In genomic region chr12:4286228-4286627, GRCh38 we compare ENCODE assay signal across 12 cellular contexts. TPM values are rescaled to one million over a fixed set of nuclear protein-coding genes. Genes with fewer than 3 reads are reported as not detected.
DNase-seq lines count a peak whose midpoint lies in the region; ATAC-seq and TF ChIP-seq lines count a peak whose summit lies in the region.
"Had no signal": no experiment of that assay in that cellular context is flagged by ENCODE, and none has a peak within 500 bp of the region (broad histone marks: within the 10 kb centered on the region; RNA-seq: fewer than 3 reads in every experiment).

No MANE protein-coding gene starts in this region.

- in situ Hi-C loops in GM13976 (cut with MboI; ENCODE audit: low sequenced_read_pairs, unreplicated experiment), result loop anchor here (10.0 to 25.0 kb wide), 2 partner anchors 299 to 401 kb away; no protein-coding TSS in a partner anchor
- in situ Hi-C loops in HAP-1 (cut with MboI; ENCODE audit: low sequenced_read_pairs), result no loop called here

- intact Hi-C loops in CD4-positive, alpha-beta memory T cell (cut with micrococcal nuclease), result no loop called here

- H3K4me3 Mint-ChIP-seq in CD4-positive, alpha-beta memory T cell, result peak overlapping the region in 3 of 8 donors; percentile 15 to 35 (median 21)
- no peak overlapping the region for H3K4me3 Mint-ChIP-seq in GM23338
- H3K4me3 Mint-ChIP-seq in activated T-helper 17 cell treated with anti-CD3 and anti-CD28 coated beads, Interleukin-2, amount 50 U/mL, for 72 hours, result peak overlapping the region; percentile 72
- peak overlapping the region; percentile 38 for H3K4me3 Mint-ChIP-seq in nephron progenitor cell

- H3K36me3 ChIP-seq in CD4-positive, alpha-beta memory T cell (ENCODE audit: insufficient read depth, low read length), result peaks cover 92% of the 10 kb centered on the region
- H3K36me3 ChIP-seq in GM23338 (ENCODE audit: insufficient read depth) (peaks cover 85% of the 10 kb centered on the region), HAP-1 (replicated peaks) (no peaks in the 10 kb centered on the region; the same call in 1 of the 2 replicates)

- H3K27me3 Mint-ChIP-seq in CD4-positive, alpha-beta memory T cell, result no peaks in the 10 kb centered on the region
- peaks cover 32% of the 10 kb centered on the region for H3K27me3 Mint-ChIP-seq in GM23338 (ENCODE audit: insufficient read depth, low read depth, poor library complexity)
- H3K27me3 Mint-ChIP-seq in activated T-helper 17 cell treated with anti-CD3 and anti-CD28 coated beads, Interleukin-2, amount 50 U/mL, for 72 hours, result no peaks in the 10 kb centered on the region
- H3K27me3 Mint-ChIP-seq in nephron progenitor cell (ENCODE audit: low read depth, poor library complexity), result no peaks in the 10 kb centered on the region

- no peaks in the 10 kb centered on the region for H3K27me3 ChIP-seq in CD4-positive, alpha-beta memory T cell (ENCODE audit: insufficient read depth, low read length)
- no peaks in the 10 kb centered on the region for H3K27me3 ChIP-seq in GM23338 (ENCODE audit: insufficient read depth)
- no peaks in the 10 kb centered on the region for H3K27me3 ChIP-seq in HAP-1 (ENCODE audit: low read depth)
- H3K27me3 ChIP-seq: foreskin keratinocyte, spleen had no signal

- peaks cover 82 to 97% of the 10 kb centered on the region in 2 donors for H3K36me3 Mint-ChIP-seq in CD4-positive, alpha-beta memory T cell
- H3K36me3 Mint-ChIP-seq in GM23338 (ENCODE audit: low read depth) (peaks cover 100% of the 10 kb centered on the region), nephron progenitor cell (ENCODE audit: low read depth) (peaks cover 97% of the 10 kb centered on the region)
- peaks cover 100% of the 10 kb centered on the region for H3K36me3 Mint-ChIP-seq in activated T-helper 17 cell treated with anti-CD3 and anti-CD28 coated beads, Interleukin-2, amount 50 U/mL, for 72 hours (ENCODE audit: low read depth)

- no peak overlapping the region for H3K4me3 ChIP-seq in CD4-positive, alpha-beta memory T cell (ENCODE audit: low read length in 2 of 2)
- H3K4me3 ChIP-seq in GM23338 (no peak overlapping the region), HAP-1 (no peak overlapping the region)
- H3K4me3 ChIP-seq: spleen had no signal

- no peaks in the 10 kb centered on the region for H3K9me2 ChIP-seq in GM23338 (ENCODE audit: insufficient read depth)

- H3K27ac Mint-ChIP-seq in CD4-positive, alpha-beta memory T cell, result peak overlapping the region; percentile 24 to 91 (median 73)
- H3K27ac Mint-ChIP-seq in GM23338 (no peak overlapping the region), nephron progenitor cell (peak overlapping the region; percentile 33)
- peak overlapping the region; percentile 84 for H3K27ac Mint-ChIP-seq in activated T-helper 17 cell treated with anti-CD3 and anti-CD28 coated beads, Interleukin-2, amount 50 U/mL, for 72 hours

- peaks cover 34% of the 10 kb centered on the region for H3F3A ChIP-seq in GM23338 (replicated peaks; ENCODE audit: low read depth)

- ATAC-seq in GM23338 (peak; percentile 16), GM21723 (IDR thresholded peaks at IDR 0.05; ENCODE audit: unreplicated experiment) (no peak)
- no peak for ATAC-seq in activated T-helper 17 cell treated with anti-CD3 and anti-CD28 coated beads, Interleukin-2, amount 50 U/mL, for 72 hours (replicated peaks)
- ATAC-seq: foreskin keratinocyte had no signal

- POLR2A ChIA-PET in CD4-positive, alpha-beta memory T cell (lab: Charles Lee; ENCODE audit: partially characterized antibody), result interaction anchor here (3.3 kb wide), 1 partner anchor 10 kb away, joined by 17 read pairs; no protein-coding TSS in a partner anchor

- H2AFZ ChIP-seq in GM23338, result no peak overlapping the region

- H3K79me2 ChIP-seq in GM23338 (replicated peaks; ENCODE audit: insufficient read depth), result peaks cover 97% of the 10 kb centered on the region

- CTCF ChIA-PET in CD4-positive, alpha-beta memory T cell (lab: Charles Lee; ENCODE audit: partially characterized antibody), result interaction anchor here (1.4 to 3.3 kb wide), 2 partner anchors 9 to 178 kb away, joined by 3 to 19 read pairs; no protein-coding TSS in a partner anchor

- no peak overlapping the region for H3K27ac ChIP-seq in CD4-positive, alpha-beta memory T cell (ENCODE audit: low read depth, low read length)
- 0 out of 2 replicates have a peak overlapping the region, but pooled peaks have one; percentile 30 for H3K27ac ChIP-seq in GM23338 (ENCODE audit: low read depth)
- H3K27ac ChIP-seq: foreskin keratinocyte, KMS-11 had no signal

- H3K4me2 ChIP-seq in GM23338, result no peak overlapping the region
- H3K4me2 ChIP-seq: KMS-11 had no signal

- no peaks in the 10 kb centered on the region for H3K9me3 ChIP-seq in CD4-positive, alpha-beta memory T cell (ENCODE audit: control insufficient read depth in 1 of 2, low read length in 2 of 2)
- no peaks in the 10 kb centered on the region for H3K9me3 ChIP-seq in HAP-1
- H3K9me3 ChIP-seq: spleen had no signal

- H3K4me1 ChIP-seq in CD4-positive, alpha-beta memory T cell (ENCODE audit: insufficient read depth, low read length), result peaks cover 94% of the 10 kb centered on the region
- H3K4me1 ChIP-seq in GM23338 (ENCODE audit: insufficient read depth) (no peaks in the 10 kb centered on the region), HAP-1 (no peaks in the 10 kb centered on the region)

- H4K20me1 ChIP-seq in GM23338 (replicated peaks; ENCODE audit: insufficient read depth), result peaks cover 69% of the 10 kb centered on the region

- no peak; a peak in 1 of 4 replicates for TF ChIP-seq CTCF in GM23338 (conservative IDR thresholded peaks at IDR 0.05; ENCODE audit: low read depth in 2 of 2)
- TF ChIP-seq CTCF in nephron progenitor cell (IDR thresholded peaks at IDR 0.05), result no peak
- TF ChIP-seq CTCF in GM13976 (IDR thresholded peaks at IDR 0.05; ENCODE audit: borderline replicate concordance, control extremely low read depth, extremely low read depth, insufficient read depth, missing control alignments), result no peak

- DNase-seq in CD4-positive, alpha-beta memory T cell, result no peak
- DNase-seq in GM23338 (ENCODE audit: low spot score) (no peak), nephron progenitor cell (no peak), GM13976 (ENCODE audit: low spot score) (no peak), HAP-1 (ENCODE audit: low spot score in 2 of 2) (no peak)
- DNase-seq: activated CD4-positive, CD25-positive, alpha-beta regulatory T cell; foreskin keratinocyte; RPMI8226; spleen had no signal

- H3K4me1 Mint-ChIP-seq in CD4-positive, alpha-beta memory T cell, result peaks cover 55 to 100% (median 83%) of the 10 kb centered on the region in 4 donors
- H3K4me1 Mint-ChIP-seq in GM23338 (peaks cover 58% of the 10 kb centered on the region), nephron progenitor cell (peaks cover 97% of the 10 kb centered on the region)
- peaks cover 76% of the 10 kb centered on the region for H3K4me1 Mint-ChIP-seq in activated T-helper 17 cell treated with anti-CD3 and anti-CD28 coated beads, Interleukin-2, amount 50 U/mL, for 72 hours

- peaks cover 0 to 2% (median 0%) of the 10 kb centered on the region in 8 donors for H3K9me3 Mint-ChIP-seq in CD4-positive, alpha-beta memory T cell
- H3K9me3 Mint-ChIP-seq in GM23338 (no peaks in the 10 kb centered on the region; the same call in 1 of the 3 replicates), nephron progenitor cell (no peaks in the 10 kb centered on the region)
- H3K9me3 Mint-ChIP-seq in activated T-helper 17 cell treated with anti-CD3 and anti-CD28 coated beads, Interleukin-2, amount 50 U/mL, for 72 hours, result no peaks in the 10 kb centered on the region

TF ChIP-seq in GM23338, 12 proteins besides CTCF, POLR2A, EP300 and RAD21 (continues in another document):
- no peak for TF ChIP-seq ZNF114 (CRISPR knock-in tag; IDR thresholded peaks at IDR 0.05)
- no peak for TF ChIP-seq EZH2 (IDR thresholded peaks at IDR 0.05; ENCODE audit: low read depth, unreplicated experiment)
- TF ChIP-seq CREB1 (CRISPR knock-in tag; IDR thresholded peaks at IDR 0.05; ENCODE audit: low read depth), result no peak

RNA-seq across cellular contexts. Expression of gene CCND2, which starts 12.7 kb away (rescaled TPM):
- 100 to 1,000 TPM; 150 to 151 TPM for total RNA-seq in CD4-positive, alpha-beta memory T cell
- polyA plus RNA-seq in CD4-positive, alpha-beta memory T cell, result 100 to 1,000 TPM in 1 of 2 donors, 10 to 100 TPM in 1; 83.3 to 103 TPM
- 208 and 224 TPM in 2 replicates for total RNA-seq in GM23338 (2014; rRNA removed; shearing (Covaris generic))
- polyA plus RNA-seq in GM23338 (2016; fragmentation: Nextera tagmentation; extraction: Ambion mirVana), result 70.1 and 75.6 TPM in 2 replicates
- total RNA-seq in activated T-helper 17 cell treated with anti-CD3 and anti-CD28 coated beads, Interleukin-2, amount 50 U/mL, for 72 hours, result 100 to 1,000 TPM; 378 to 404 TPM

RNA-seq across cellular contexts. Expression of gene TIGAR, which starts 34.8 kb away (rescaled TPM):
- total RNA-seq in CD4-positive, alpha-beta memory T cell, result 10 to 100 TPM; 15.2 to 17.3 TPM
- polyA plus RNA-seq in CD4-positive, alpha-beta memory T cell, result 1 to 10 TPM; 1.9 to 2.7 TPM
- total RNA-seq in GM23338 (2014; rRNA removed; shearing (Covaris generic)), result 10.4 and 17.0 TPM in 2 replicates
- 9.3 and 13.3 TPM in 2 replicates for polyA plus RNA-seq in GM23338 (2016; fragmentation: Nextera tagmentation; extraction: Ambion mirVana)
- total RNA-seq in activated T-helper 17 cell treated with anti-CD3 and anti-CD28 coated beads, Interleukin-2, amount 50 U/mL, for 72 hours, result 10 to 100 TPM in 1 of 2 donors, 1 to 10 TPM in 1; 6.8 to 12.7 TPM
